ENCODE assay signal across 18 cellular contexts in genomic region chr2:44817673-44818335, GRCh38.
"Had no signal": no experiment of that assay in that cellular context is flagged by ENCODE, and none has a peak within 500 bp of the region (broad histone marks: within the 10 kb centered on the region; RNA-seq: fewer than 3 reads in every experiment).

No MANE protein-coding gene starts in this region.

- ATAC-seq: activated CD8-positive, alpha-beta T cell treated with anti-CD3 and anti-CD28 coated beads for 36 hours; activated T-helper 17 cell treated with anti-CD3 and anti-CD28 coated beads, Interleukin-2, amount 50 U/mL, for 72 hours; esophagus mucosa; gastrocnemius medialis; heart left ventricle; naive thymus-derived CD8-positive, alpha-beta T cell; psoas muscle; right cardiac atrium had no signal

- H3K9me3 Mint-ChIP-seq: activated CD4-positive, alpha-beta T cell treated with anti-CD3 and anti-CD28 coated beads, Interleukin-2, amount 10 ng/mL, durations not matched to agents 24 days and 14 days; activated CD8-positive, alpha-beta T cell treated with anti-CD3 and anti-CD28 coated beads for 36 hours; activated naive CD8-positive, alpha-beta T cell treated with anti-CD3 and anti-CD28 coated beads, Interleukin-2, amount 10 ng/mL, durations not matched to agents 7 days and 5 days; activated T-helper 17 cell treated with anti-CD3 and anti-CD28 coated beads, Interleukin-2, amount 50 U/mL, for 72 hours; dendritic cell treated with granulocyte-macrophage colony-stimulating factor and Interleukin-4, amounts not matched to agents 40 ng/mL and 50 ng/mL, for 4 days; memory B cell; naive thymus-derived CD8-positive, alpha-beta T cell; stimulated activated naive CD8-positive, alpha-beta T cell treated with anti-CD3 and anti-CD28 coated beads, Interleukin-15, Interleukin-2, amounts not matched to agents 100 ng/mL and 50 ng/mL, for 24 hours had no signal

- DNase-seq: activated CD4-positive, alpha-beta T cell treated with anti-CD3 and anti-CD28 coated beads, Interleukin-2, amount 10 ng/mL, durations not matched to agents 24 days and 14 days; activated CD4-positive, CD25-positive, alpha-beta regulatory T cell; activated CD8-positive, alpha-beta T cell treated with anti-CD3 and anti-CD28 coated beads for 36 hours; activated naive CD4-positive, alpha-beta T cell; activated naive CD8-positive, alpha-beta T cell treated with anti-CD3 and anti-CD28 coated beads, Interleukin-2, amount 10 ng/mL, durations not matched to agents 7 days and 5 days; activated T-cell treated with anti-CD3 and anti-CD28 coated beads, Interleukin-2, amount 50 U/mL, for 1 hour; amygdala; effector CD8-positive, alpha-beta T cell; gastrocnemius medialis; heart left ventricle; naive thymus-derived CD8-positive, alpha-beta T cell; psoas muscle; right cardiac atrium had no signal

- H3K27ac Mint-ChIP-seq: activated CD4-positive, alpha-beta T cell treated with anti-CD3 and anti-CD28 coated beads, Interleukin-2, amount 10 ng/mL, durations not matched to agents 24 days and 14 days; activated CD8-positive, alpha-beta T cell treated with anti-CD3 and anti-CD28 coated beads for 36 hours; activated naive CD8-positive, alpha-beta T cell treated with anti-CD3 and anti-CD28 coated beads, Interleukin-2, amount 10 ng/mL, durations not matched to agents 7 days and 5 days; activated T-helper 17 cell treated with anti-CD3 and anti-CD28 coated beads, Interleukin-2, amount 50 U/mL, for 72 hours; dendritic cell treated with granulocyte-macrophage colony-stimulating factor and Interleukin-4, amounts not matched to agents 40 ng/mL and 50 ng/mL, for 4 days; memory B cell; naive thymus-derived CD8-positive, alpha-beta T cell; stimulated activated naive CD8-positive, alpha-beta T cell treated with anti-CD3 and anti-CD28 coated beads, Interleukin-15, Interleukin-2, amounts not matched to agents 100 ng/mL and 50 ng/mL, for 24 hours had no signal

- H3K36me3 Mint-ChIP-seq: activated naive CD8-positive, alpha-beta T cell treated with anti-CD3 and anti-CD28 coated beads, Interleukin-2, amount 10 ng/mL, durations not matched to agents 7 days and 5 days; memory B cell; naive thymus-derived CD8-positive, alpha-beta T cell had no signal
